Comparison of ENCODE assay signal across 29 cellular contexts in genomic region chr2:66854304-66854703, GRCh38.
DNase-seq lines count a peak whose midpoint lies in the region; ATAC-seq and TF ChIP-seq lines count a peak whose summit lies in the region.
"Had no signal": no experiment of that assay in that cellular context is flagged by ENCODE, and none has a peak within 500 bp of the region (broad histone marks: within the 10 kb centered on the region; RNA-seq: fewer than 3 reads in every experiment).

No MANE protein-coding gene starts in this region.

- H3K9me3 ChIP-seq in mammary epithelial cell (replicated peaks; ENCODE audit: insufficient read depth, low read length) (no peaks in the 10 kb centered on the region), prostate gland (no peaks in the 10 kb centered on the region)
- H3K9me3 ChIP-seq: adrenal gland, breast epithelium, pancreas, SJCRH30, tibial artery had no signal

- H3K27ac ChIP-seq in mammary epithelial cell (ENCODE audit: insufficient read depth, low read depth, low read length) (no peak overlapping the region), prostate gland (peak overlapping the region; percentile 37 to 38)
- H3K27ac ChIP-seq: 22Rv1, breast epithelium, coronary artery, pancreas, SJCRH30, tibial artery had no signal

- H3K36me3 Mint-ChIP-seq in MCF 10A (ENCODE audit: insufficient read depth, unreplicated experiment) = no peaks in the 10 kb centered on the region
- H3K36me3 Mint-ChIP-seq: CD8-positive, alpha-beta T cell; naive thymus-derived CD4-positive, alpha-beta T cell had no signal

- H3K27me3 ChIP-seq in mammary epithelial cell (ENCODE audit: insufficient read depth, low read length) (peaks cover 2% of the 10 kb centered on the region), prostate gland (replicated peaks; ENCODE audit: insufficient read depth) (no peaks in the 10 kb centered on the region)
- H3K27me3 ChIP-seq: adrenal gland, breast epithelium, pancreas, tibial artery had no signal

- dilution Hi-C loops in mammary epithelial cell (cut with HindIII; ENCODE audit: low sequenced_read_pairs) = no loop called here

- no peak for TF ChIP-seq POLR2A in prostate gland (IDR thresholded peaks at IDR 0.05)

- no peaks in the 10 kb centered on the region for H3K4me1 ChIP-seq in mammary epithelial cell (ENCODE audit: insufficient read depth, low read length)
- peaks cover 3% of the 10 kb centered on the region for H3K4me1 ChIP-seq in prostate gland (replicated peaks)
- H3K4me1 ChIP-seq: adrenal gland, breast epithelium, SJCRH30 had no signal

- BruUV-seq in MCF 10A (replicated peaks; lab: Mats Ljungman, UMichigan) = no TSS peak
- no TSS peak for BruUV-seq in mammary epithelial cell (replicated peaks; lab: Mats Ljungman, UMichigan)

- CTCF ChIA-PET in MCF 10A (lab: Yijun Ruan, JAX) (interaction anchor here (0.6 kb wide), 1 partner anchor 707 kb away, joined by 3 read pairs; no protein-coding TSS in a partner anchor), mammary epithelial cell (lab: Charles Lee; ENCODE audit: low non-redundant PET) (no interaction called here)

- H3K79me2 ChIP-seq in mammary epithelial cell (ENCODE audit: insufficient read depth, low read length) = no peaks in the 10 kb centered on the region

- ATAC-seq in GM19328 (IDR thresholded peaks at IDR 0.05; ENCODE audit: unreplicated experiment) = no peak
- ATAC-seq: activated T-cell treated with anti-CD3 and anti-CD28 coated beads, Interleukin-2, amount 50 U/mL, for 4 hours; CD8-positive, alpha-beta T cell; effector memory CD8-positive, alpha-beta T cell; esophagus mucosa; naive thymus-derived CD4-positive, alpha-beta T cell; Panc1; pancreas; right cardiac atrium; stimulated activated naive CD8-positive, alpha-beta T cell treated with anti-CD3 and anti-CD28 coated beads, Interleukin-15, Interleukin-2, amounts not matched to agents 100 U/mL and 50 U/mL, for 24 hours had no signal

- no peak for DNase-seq in MCF 10A (ENCODE audit: unreplicated experiment)
- no peak for DNase-seq in mammary epithelial cell
- DNase-seq in foreskin fibroblast = peak; percentile 24 to 43
- no peak for DNase-seq in prostate gland (ENCODE audit: low spot score)
- DNase-seq in AG20443 (ENCODE audit: low spot score) = no peak
- DNase-seq in kidney glomerular epithelial cell (lab: John Stamatoyannopoulos, UW) = no peak
- no peak for DNase-seq in hepatic stellate cell (ENCODE audit: low spot score)
- DNase-seq: activated CD4-positive, alpha-beta T cell treated with anti-CD3 and anti-CD28 coated beads for 4 hours; activated T-cell treated with anti-CD3 and anti-CD28 coated beads, Interleukin-2, amount 50 U/mL, for 4 hours; CD8-positive, alpha-beta T cell; DMS153; effector memory CD8-positive, alpha-beta T cell; GDM1; H7; Karpas-422; naive thymus-derived CD4-positive, alpha-beta T cell; NCI-H524; pancreas; right cardiac atrium; SJCRH30; stimulated activated naive CD8-positive, alpha-beta T cell treated with anti-CD3 and anti-CD28 coated beads, Interleukin-15, Interleukin-2, amounts not matched to agents 100 U/mL and 50 U/mL, for 24 hours; tibial artery had no signal

- in situ Hi-C loops in mammary epithelial cell (cut with MboI; ENCODE audit: low sequenced_read_pairs in 2 of 2) = no loop called here

- H4K20me1 ChIP-seq in mammary epithelial cell (ENCODE audit: insufficient read depth, low read length) = no peaks in the 10 kb centered on the region

- WGBS in mammary epithelial cell (ENCODE audit: low coverage, missing lambda C conversion rate) = 64% methylated on average over 3 of the region's 3 CpGs
- WGBS in prostate gland = 56% methylated on average over 3 of the region's 3 CpGs

- no peak overlapping the region for H2AFZ ChIP-seq in mammary epithelial cell (ENCODE audit: low read depth, low read length)

- peak overlapping the region; percentile 10 for H3K27ac Mint-ChIP-seq in MCF 10A (ENCODE audit: low read depth, unreplicated experiment)
- H3K27ac Mint-ChIP-seq: CD8-positive, alpha-beta T cell; effector memory CD8-positive, alpha-beta T cell; naive thymus-derived CD4-positive, alpha-beta T cell had no signal

- TF ChIP-seq CTCF in MCF 10A (IDR thresholded peaks at IDR 0.05; ENCODE audit: unreplicated experiment) = no peak
- no peak for TF ChIP-seq CTCF in mammary epithelial cell (conservative IDR thresholded peaks at IDR 0.05 in 1 of 2, IDR thresholded peaks at IDR 0.05 in 1 of 2; ENCODE audit: extremely low read depth in 1 of 2, insufficient read depth in 1 of 2, low read depth in 1 of 2, low read length in 2 of 2)
- TF ChIP-seq CTCF in foreskin fibroblast (IDR thresholded peaks at IDR 0.05; ENCODE audit: low read depth, low read length) = no peak
- no peak for TF ChIP-seq CTCF in prostate gland (IDR thresholded peaks at IDR 0.05)

- intact Hi-C loops in MCF 10A (cut with micrococcal nuclease) (no loop called here), mammary epithelial cell (cut with micrococcal nuclease) (no loop called here), prostate gland (cut with DNase I) (loop anchor here (10.0 kb wide), 2 partner anchors 280 to 420 kb away; partner anchors contain the start of gene MEIS1)

- H3K4me3 ChIP-seq in mammary epithelial cell (replicated peaks in 1 of 3; ENCODE audit: insufficient read depth in 1 of 3, low read depth in 2 of 3, low read length in 3 of 3) = no peak overlapping the region
- no peak overlapping the region for H3K4me3 ChIP-seq in foreskin fibroblast (ENCODE audit: low read depth in 1 of 2, low read length in 2 of 2)
- H3K4me3 ChIP-seq in prostate gland = no peak overlapping the region
- H3K4me3 ChIP-seq: adrenal gland, breast epithelium, coronary artery, pancreas, SJCRH30, tibial artery had no signal

- H3K4me1 Mint-ChIP-seq in MCF 10A (ENCODE audit: insufficient read depth, unreplicated experiment) = peaks cover 9% of the 10 kb centered on the region
- H3K4me1 Mint-ChIP-seq: naive thymus-derived CD4-positive, alpha-beta T cell had no signal

- POLR2A ChIA-PET in MCF 10A (lab: Yijun Ruan, JAX) = interaction anchor here (0.8 to 1.9 kb wide), 3 partner anchors 8 to 12 kb away, joined by 4 to 6 read pairs (median 4); no protein-coding TSS in a partner anchor

- peaks cover 7% of the 10 kb centered on the region for H3K9me3 Mint-ChIP-seq in MCF 10A (ENCODE audit: unreplicated experiment)
- H3K9me3 Mint-ChIP-seq: activated T-cell treated with anti-CD3 and anti-CD28 coated beads, Interleukin-2, amount 50 U/mL, for 4 hours had no signal

- no peak overlapping the region for H3K9ac ChIP-seq in mammary epithelial cell (ENCODE audit: insufficient read depth, low read length)

- no peak overlapping the region for H3K4me2 ChIP-seq in mammary epithelial cell (ENCODE audit: insufficient read depth, low read depth, low read length)

- H3K27me3 Mint-ChIP-seq in MCF 10A (ENCODE audit: insufficient read depth, unreplicated experiment) = no peaks in the 10 kb centered on the region
- H3K27me3 Mint-ChIP-seq: effector memory CD8-positive, alpha-beta T cell had no signal

- no peak overlapping the region for H3K4me3 Mint-ChIP-seq in MCF 10A (ENCODE audit: unreplicated experiment)
- H3K4me3 Mint-ChIP-seq: activated T-cell treated with anti-CD3 and anti-CD28 coated beads, Interleukin-2, amount 50 U/mL, for 4 hours; CD8-positive, alpha-beta T cell; effector memory CD8-positive, alpha-beta T cell; naive thymus-derived CD4-positive, alpha-beta T cell had no signal

- H3K36me3 ChIP-seq in mammary epithelial cell (ENCODE audit: insufficient read depth, low read length) (no peaks in the 10 kb centered on the region), prostate gland (no peaks in the 10 kb centered on the region)
- H3K36me3 ChIP-seq: adrenal gland, breast epithelium, pancreas, SJCRH30, tibial artery had no signal

Comparison
In these comparisons a context has a peak if more than half of its experiments do, and no peak if none do; other contexts are left out.
1. DNase-seq: peak in foreskin fibroblast (2 of 2); none in MCF 10A (single experiment), mammary epithelial cell (single experiment), prostate gland (single experiment), AG20443 (single experiment), kidney glomerular epithelial cell (single experiment) and hepatic stellate cell (single experiment).